Comparison of ENCODE assay signal across 19 cellular contexts in genomic region chr10:113999520-113999919, GRCh38. TPM values are rescaled to one million over a fixed set of nuclear protein-coding genes. Genes with fewer than 3 reads are reported as not detected.
"Had no signal": no experiment of that assay in that cellular context is flagged by ENCODE, and none has a peak within 500 bp of the region (broad histone marks: within the 10 kb centered on the region; RNA-seq: fewer than 3 reads in every experiment).

No MANE protein-coding gene starts in this region.

- H3K9me3 ChIP-seq: body of pancreas, esophagus muscularis mucosa had no signal

- H3K27ac Mint-ChIP-seq: activated CD4-positive, alpha-beta T cell treated with anti-CD3 and anti-CD28 coated beads, Interleukin-2, amount 10 ng/mL, durations not matched to agents 24 days and 14 days; activated naive CD4-positive, alpha-beta T cell treated with anti-CD3 and anti-CD28 coated beads, Interleukin-2, amount 50 U/mL, for 72 hours; WTC11 had no signal

- H3K4me3 Mint-ChIP-seq: activated CD4-positive, alpha-beta T cell treated with anti-CD3 and anti-CD28 coated beads, Interleukin-2, amount 10 ng/mL, durations not matched to agents 24 days and 14 days; WTC11 had no signal

- H3K27ac ChIP-seq: body of pancreas, dorsolateral prefrontal cortex, esophagus muscularis mucosa, SK-N-MC had no signal

- ATAC-seq: activated naive CD4-positive, alpha-beta T cell treated with anti-CD3 and anti-CD28 coated beads, Interleukin-2, amount 50 U/mL, for 72 hours; body of pancreas; WTC11 had no signal

- DNase-seq: activated CD4-positive, alpha-beta T cell treated with anti-CD3 and anti-CD28 coated beads, Interleukin-2, amount 10 ng/mL, durations not matched to agents 24 days and 14 days; activated T-cell treated with anti-CD3 and anti-CD28 coated beads for 4 hours; amniotic stem cell; body of pancreas; cerebellar nuclear complex; dorsolateral prefrontal cortex; mesenchymal stem cell; posterior cingulate gyrus; right cardiac atrium; stimulated activated CD4-positive, alpha-beta T cell treated with anti-CD3 and anti-CD28 coated beads, Interleukin-1b, Interleukin-23, amount 100 ng/mL, for 48 hours; stimulated activated naive CD4-positive, alpha-beta T cell; substantia nigra; trophoblast cell had no signal

- H3K9me3 Mint-ChIP-seq: activated naive CD4-positive, alpha-beta T cell treated with anti-CD3 and anti-CD28 coated beads, Interleukin-2, amount 50 U/mL, for 72 hours; WTC11 had no signal

- H3K36me3 Mint-ChIP-seq: WTC11 had no signal

- H3K4me2 ChIP-seq: smooth muscle cell had no signal

- H3K27me3 ChIP-seq: body of pancreas, dorsolateral prefrontal cortex, esophagus muscularis mucosa had no signal

- H3K36me3 ChIP-seq: esophagus muscularis mucosa had no signal

- H3K4me3 ChIP-seq: body of pancreas, dorsolateral prefrontal cortex, esophagus muscularis mucosa, SK-N-MC, smooth muscle cell had no signal

RNA-seq across cellular contexts. Expression of gene ADRB1, which starts 44.1 kb away (rescaled TPM):
- total RNA-seq: activated CD4-positive, alpha-beta T cell treated with anti-CD3 and anti-CD28 coated beads, Interleukin-2, amount 10 ng/mL, durations not matched to agents 24 days and 14 days; activated naive CD4-positive, alpha-beta T cell treated with anti-CD3 and anti-CD28 coated beads, Interleukin-2, amount 50 U/mL, for 72 hours; fibroblast of villous mesenchyme; smooth muscle cell had no signal
- polyA plus RNA-seq: smooth muscle cell had no signal
